8 cellular contexts compared by ENCODE assay signal in genomic region chr22:39520054-39520873, GRCh38. TPM values are rescaled to one million over a fixed set of nuclear protein-coding genes. Genes with fewer than 3 reads are reported as not detected.
DNase-seq lines count a peak whose midpoint lies in the region; ATAC-seq and TF ChIP-seq lines count a peak whose summit lies in the region.

Gene ATF4, plus strand, starts transcription at chr22:39520562. Its CDS starts 884 bp downstream, at chr22:39521446.

- ATAC-seq in HG02870 (IDR thresholded peaks at IDR 0.05; ENCODE audit: unreplicated experiment) = peak; percentile 81
- ATAC-seq in heart left ventricle = peak; percentile 82 to 92 (median 88)
- peak; percentile 94 to 96 for ATAC-seq in upper lobe of left lung (ENCODE audit: low FRiP score in 2 of 2)

- H3K27ac ChIP-seq in heart left ventricle = peak within 1 kb of the TSS; percentile 97 to 100 (median 100)
- H3K27ac ChIP-seq in upper lobe of left lung = peak within 1 kb of the TSS; percentile 98 to 100 (median 99)

- TF ChIP-seq EP300 in upper lobe of left lung (IDR thresholded peaks at IDR 0.05) = peak in 1 of 4 donors; percentile 58

- WGBS in heart left ventricle, 4 donors = 0% methylated on average over 62 to 74 of the region's 74 CpGs
- WGBS in upper lobe of left lung, 2 donors = 0% methylated on average over 15 to 70 of the region's 74 CpGs

- peaks cover 9 to 70% (median 55%) of the 10 kb centered on the region in 9 donors for H3K36me3 ChIP-seq in heart left ventricle
- peaks cover 23 to 58% (median 39%) of the 10 kb centered on the region in 4 donors for H3K36me3 ChIP-seq in upper lobe of left lung

- in situ Hi-C loops in GM13976 (cut with MboI; ENCODE audit: low sequenced_read_pairs, unreplicated experiment) = loop anchor here (25.0 kb wide), 1 partner anchor 358 kb away; the partner anchor contains the start of gene CBX7

- DNase-seq in GM13976 (ENCODE audit: low spot score) (peak; percentile 98), NCI-H146 treated with DMSO at 0.1 percent for 48 hours (lab: John Stamatoyannopoulos, UW; ENCODE audit: unreplicated experiment) (peak; percentile 93), amniotic epithelial cell (ENCODE audit: low read depth) (peak; percentile 99), heart left ventricle (peak; percentile 98 to 99 (median 98)), posterior cingulate gyrus (peak; percentile 88 to 98 (median 94)), upper lobe of left lung (peak; percentile 96 to 97)

- TF ChIP-seq POLR2A in heart left ventricle (IDR thresholded peaks at IDR 0.05) (peak; percentile 83 to 97), upper lobe of left lung (IDR thresholded peaks at IDR 0.05) (peak; percentile 98 to 100 (median 99))

- no peak for TF ChIP-seq CTCF in GM13976 (IDR thresholded peaks at IDR 0.05; ENCODE audit: borderline replicate concordance, control extremely low read depth, extremely low read depth, insufficient read depth, missing control alignments)
- no peak for TF ChIP-seq CTCF in heart left ventricle (IDR thresholded peaks at IDR 0.05)
- peak in 2 of 6 experiments; percentile 11 to 20 for TF ChIP-seq CTCF in upper lobe of left lung (IDR thresholded peaks at IDR 0.05)

- H3K4me1 ChIP-seq in heart left ventricle (peaks cover 0 to 55% (median 49%) of the 10 kb centered on the region in 12 donors), upper lobe of left lung (peaks cover 45 to 51% (median 49%) of the 10 kb centered on the region in 4 donors)

- intact Hi-C loops in T-helper 1 cell treated with Interleukin-12 subunit alpha and Interleukin-12 subunit beta and Interleukin-4 antibody, amounts not matched to agents 30 ng/mL and 1 ng/mL, for 36 hours (cut with micrococcal nuclease) = loop anchor here (1.0 to 10.0 kb wide), 12 partner anchors 12 to 1925 kb away; partner anchors contain the start of genes CBX6, CBX7, DNAL4 and GTPBP1
- intact Hi-C loops in heart left ventricle (cut with DNase I) (loop anchor here in 9 of 10 donors (1.0 to 10.0 kb wide), 15 partner anchors 17 to 813 kb away; partner anchors contain the start of genes RPL3 (in 4 of the 9), SYNGR1 (in 4 of the 9), MIEF1 (in 3 of the 9) and CBX7 (in 1 of the 9)), posterior cingulate gyrus (cut with DNase I) (loop anchor here (5.0 kb wide), 1 partner anchor 368 kb away; the partner anchor contains the start of gene CBX7)

- H3K4me3 ChIP-seq in heart left ventricle (peak within 1 kb of the TSS; percentile 71 to 100 (median 96)), upper lobe of left lung (peak within 1 kb of the TSS; percentile 76 to 98 (median 96))

- H3K9me3 ChIP-seq in heart left ventricle (no peaks in the 10 kb centered on the region), upper lobe of left lung (no peaks in the 10 kb centered on the region)

- H3K27me3 ChIP-seq in heart left ventricle (no peaks in the 10 kb centered on the region), upper lobe of left lung (no peaks in the 10 kb centered on the region)

RNA-seq across cellular contexts. Expression of gene ATF4, which starts in this region (rescaled TPM):
- total RNA-seq in T-helper 1 cell treated with Interleukin-12 subunit alpha and Interleukin-12 subunit beta and Interleukin-4 antibody, amounts not matched to agents 30 ng/mL and 1 ng/mL, for 36 hours = 300 and 303 TPM in 2 replicates
- total RNA-seq in heart left ventricle = 100 to 1,000 TPM; 117 to 322 (median 168) TPM
- 100 to 1,000 TPM; 378 to 458 TPM for polyA plus RNA-seq in heart left ventricle
- 100 to 1,000 TPM; 255 to 402 (median 364) TPM for total RNA-seq in upper lobe of left lung

Comparison
In these comparisons a context has a peak if more than half of its experiments do, and no peak if none do; other contexts are left out.
1. Peak in every context shown above with its lines: DNase-seq, ATAC-seq, H3K4me3 ChIP-seq and H3K27ac ChIP-seq.